In genomic region chr2:240437861-240438809, GRCh38 we compare ENCODE assay signal across 8 cellular contexts. TPM values are rescaled to one million over a fixed set of nuclear protein-coding genes. Genes with fewer than 3 reads are reported as not detected.
DNase-seq lines count a peak whose midpoint lies in the region; ATAC-seq, FAIRE-seq and TF ChIP-seq lines count a peak whose summit lies in the region.

No MANE protein-coding gene starts in this region.

- 24% methylated on average over 12 of the region's 24 CpGs for WGBS in A549 (ENCODE audit: missing lambda C conversion rate)

- no peak for FAIRE-seq in A549 (lab: Jason Lieb, UNC)

- peak overlapping the region; percentile 90; the same call in 2 of the 3 replicates for H3K4me3 ChIP-seq in A549

- H3K27ac ChIP-seq in A549: peak overlapping the region; percentile 57 to 97

- TF ChIP-seq CTCF in A549 (IDR thresholded peaks at IDR 0.05) (peak; percentile 95), GM12874 (IDR thresholded peaks at IDR 0.05; ENCODE audit: insufficient read depth, low read depth, low read length) (peak; percentile 96)

- TF ChIP-seq POLR2A in A549 (IDR thresholded peaks at IDR 0.05; ENCODE audit: low read length): no peak

- no peak for TF ChIP-seq EP300 in A549 (IDR thresholded peaks at IDR 0.05)

- POLR2A ChIA-PET in A549 (lab: Yijun Ruan, JAX): no interaction called here

- CTCF ChIA-PET in A549 (lab: Yijun Ruan, JAX): interaction anchor here (0.5 to 5.7 kb wide), 26 partner anchors 11 to 620 kb away, joined by 3 to 116 read pairs (median 5); no protein-coding TSS in a partner anchor

- H3K9me3 ChIP-seq in A549: no peaks in the 10 kb centered on the region

- ATAC-seq in A549: peak; percentile 13 to 77; a peak in 5 of 6 replicates
- no peak for ATAC-seq in GM19351 (IDR thresholded peaks at IDR 0.05; ENCODE audit: unreplicated experiment)

- H3K4me1 ChIP-seq in A549: peaks cover 42% of the 10 kb centered on the region

- DNase-seq in A549 (ENCODE audit: low read depth in 1 of 2, low spot score in 1 of 2): peak; percentile 68 to 75
- DNase-seq in NCI-H526 (lab: John Stamatoyannopoulos, UW): peak; percentile 46 to 79
- DNase-seq in activated CD8-positive, alpha-beta memory T cell treated with anti-CD3 and anti-CD28 coated beads for 48 hours (ENCODE audit: low read depth in 2 of 3, low spot score in 2 of 3): peak in 2 of 3 experiments; percentile 23 to 41
- DNase-seq in epidermal melanocyte (ENCODE audit: insufficient read length, low spot score): peak; percentile 97
- peak; percentile 63 for DNase-seq in mucosa of gallbladder (ENCODE audit: low spot score)
- peak; percentile 33 to 44 for DNase-seq in stimulated activated CD8-positive, alpha-beta memory T cell treated with anti-CD3 and anti-CD28 coated beads, Interleukin-7, amount 100 ng/mL, for 1 hour (ENCODE audit: low read depth in 2 of 2)

- H3K4me2 ChIP-seq in A549: peak overlapping the region; percentile 97

- TF ChIP-seq RAD21 in A549 (conservative IDR thresholded peaks at IDR 0.05 in 1 of 2, IDR thresholded peaks at IDR 0.05 in 1 of 2): peak; percentile 95 to 98

TF ChIP-seq in A549, 52 proteins besides CTCF, POLR2A, EP300 and RAD21:
- TF ChIP-seq POLR2AphosphoS2 (conservative IDR thresholded peaks at IDR 0.05; ENCODE audit: low read length) (0 out of 2 replicates have a peak, but pooled peaks have one; percentile 2), HEYL (CRISPR knock-in tag; IDR thresholded peaks at IDR 0.05) (no peak), ZC3H11A (IDR thresholded peaks at IDR 0.05) (peak; percentile 16; the same call in 1 of the 2 replicates), BHLHE40 (IDR thresholded peaks at IDR 0.05; ENCODE audit: low read depth, low read length) (no peak), E2F6 (IDR thresholded peaks at IDR 0.05; ENCODE audit: borderline replicate concordance, low read depth) (peak; percentile 49; the same call in 1 of the 2 replicates), MAX (IDR thresholded peaks at IDR 0.05) (peak; percentile 71), SMC3 (IDR thresholded peaks at IDR 0.05) (peak; percentile 98)
TF ChIP-seq in A549: peak in this region for 5.

RNA-seq across cellular contexts. Expression of gene GPC1, which starts 2.7 kb away (rescaled TPM):
- polyA plus RNA-seq in A549 (2011; rRNA removed) (19.8 and 22.7 TPM in 2 replicates), A549 (2017; fragmentation: RNase III; extraction: RNeasy Plus Mini Kit Qiagen cat#74134 plus additional on column Dnase treatment) (93.5 to 107 TPM (median 97.7 TPM) in 3 replicates)
- 75.3 and 114 TPM in 2 replicates for polyA plus RNA-seq in A549 (2012; cell fraction: cytosol; rRNA removed)
- 235 and 362 TPM in 2 replicates for polyA plus RNA-seq in A549 (2012; cell fraction: nucleus; rRNA removed)
- 19.8 and 36.6 TPM in 2 replicates for polyA minus RNA-seq in A549 (2011; rRNA and poly(A)+ RNA removed)
- 65.7 TPM for total RNA-seq in mucosa of gallbladder

Comparison
In these comparisons a context has a peak if more than half of its experiments do, and no peak if none do; other contexts are left out.
1. DNase-seq: peak in every context shown above with its lines; median percentile 97 in epidermal melanocyte; 72 in A549; 63 in mucosa of gallbladder; 62 in NCI-H526; 38 in stimulated activated CD8-positive, alpha-beta memory T cell treated with anti-CD3 and anti-CD28 coated beads, Interleukin-7, amount 100 ng/mL, for 1 hour; 32 in activated CD8-positive, alpha-beta memory T cell treated with anti-CD3 and anti-CD28 coated beads for 48 hours.